In the genomic region with DNA sequence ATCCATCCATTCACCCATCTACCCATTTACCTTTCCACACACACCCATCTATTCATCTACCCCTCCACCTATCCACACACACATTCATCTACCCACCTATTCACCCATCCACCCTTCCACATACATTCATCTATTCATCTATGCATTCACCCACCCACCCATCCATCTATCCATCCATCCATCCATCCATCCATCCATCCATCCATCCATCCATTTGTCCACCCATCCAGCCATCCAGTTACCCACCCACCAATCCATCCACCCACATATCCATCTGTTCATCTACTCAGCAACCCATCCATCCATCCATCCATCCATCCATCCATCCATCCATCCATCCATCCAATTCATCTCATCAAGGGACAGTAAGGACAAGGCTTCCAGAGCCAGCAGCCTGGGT, we compare ENCODE assay signal across 17 cellular contexts.
DNase-seq lines count a peak whose midpoint lies in the region; ATAC-seq and TF ChIP-seq lines count a peak whose summit lies in the region.
"Had no signal": no experiment of that assay in that cellular context is flagged by ENCODE, and none has a peak within 500 bp of the region (broad histone marks: within the 10 kb centered on the region; RNA-seq: fewer than 3 reads in every experiment).

No MANE protein-coding gene starts in this region.

- H3K27me3 Mint-ChIP-seq in CD14-positive monocyte (ENCODE audit: low read depth in 3 of 3) (peaks cover 9 to 14% (median 11%) of the 10 kb centered on the region in 3 donors), brain (no peaks in the 10 kb centered on the region), endothelial cell (ENCODE audit: unreplicated experiment) (peaks cover 7% of the 10 kb centered on the region)
- peaks cover 8% of the 10 kb centered on the region for H3K27me3 Mint-ChIP-seq in activated T-helper 2 cell treated with anti-CD3 and anti-CD28 coated beads, Interferon-gamma antibody, Interleukin-2, Interleukin-4, amounts not matched to agents 10 μg/mL and 5 μg/mL and 100 μg/mL, durations not matched to agents 14 hours and 24 hours and 36 hours (ENCODE audit: low read depth)

- no peaks in the 10 kb centered on the region for H3K9me3 Mint-ChIP-seq in CD14-positive monocyte
- peaks cover 0 to 5% (median 0%) of the 10 kb centered on the region in 5 experiments for H3K9me3 Mint-ChIP-seq in brain
- no peaks in the 10 kb centered on the region for H3K9me3 Mint-ChIP-seq in endothelial cell (ENCODE audit: unreplicated experiment)
- H3K9me3 Mint-ChIP-seq in activated T-helper 2 cell treated with anti-CD3 and anti-CD28 coated beads, Interferon-gamma antibody, Interleukin-2, Interleukin-4, amounts not matched to agents 10 μg/mL and 5 μg/mL and 100 μg/mL, durations not matched to agents 14 hours and 24 hours and 36 hours: no peaks in the 10 kb centered on the region
- H3K9me3 Mint-ChIP-seq: CD4-positive, alpha-beta T cell; CD8-positive, alpha-beta T cell had no signal

- no peak for ATAC-seq in left ventricle myocardium superior
- ATAC-seq: A549; CD8-positive, alpha-beta T cell had no signal

- DNase-seq in cardiac septum (ENCODE audit: low spot score): peak; percentile 27
- no peak for DNase-seq in left ventricle myocardium superior
- DNase-seq in CD14-positive monocyte (ENCODE audit: low spot score): peak; percentile 2
- DNase-seq in endothelial cell (ENCODE audit: low spot score): no peak
- DNase-seq in activated T-helper 2 cell treated with anti-CD3 and anti-CD28 coated beads, Interferon-gamma antibody, Interleukin-2, Interleukin-4, amounts not matched to agents 10 μg/mL and 5 μg/mL and 100 μg/mL, durations not matched to agents 14 hours and 24 hours and 36 hours (ENCODE audit: low spot score): no peak
- no peak for DNase-seq in ACHN
- DNase-seq in activated CD8-positive, alpha-beta memory T cell treated with anti-CD3 and anti-CD28 coated beads, Interleukin-2, amount 50 U/mL, for 4 hours: no peak
- DNase-seq: BE2C; C1 segment of cervical spinal cord; Caco-2; Calu3; CD4-positive, alpha-beta T cell; DMS79 treated with DMSO at 0.1 percent for 48 hours; GF-D8 had no signal

- H3K36me3 Mint-ChIP-seq in CD14-positive monocyte (no peaks in the 10 kb centered on the region), brain (no peaks in the 10 kb centered on the region), endothelial cell (ENCODE audit: low read depth, unreplicated experiment) (no peaks in the 10 kb centered on the region)
- no peaks in the 10 kb centered on the region for H3K36me3 Mint-ChIP-seq in activated T-helper 2 cell treated with anti-CD3 and anti-CD28 coated beads, Interferon-gamma antibody, Interleukin-2, Interleukin-4, amounts not matched to agents 10 μg/mL and 5 μg/mL and 100 μg/mL, durations not matched to agents 14 hours and 24 hours and 36 hours (ENCODE audit: low read depth)
- H3K36me3 Mint-ChIP-seq: CD8-positive, alpha-beta T cell had no signal

- H3K4me3 Mint-ChIP-seq in CD14-positive monocyte (no peak overlapping the region), brain (no peak overlapping the region), endothelial cell (ENCODE audit: unreplicated experiment) (peak overlapping the region; percentile 19)
- no peak overlapping the region for H3K4me3 Mint-ChIP-seq in activated T-helper 2 cell treated with anti-CD3 and anti-CD28 coated beads, Interferon-gamma antibody, Interleukin-2, Interleukin-4, amounts not matched to agents 10 μg/mL and 5 μg/mL and 100 μg/mL, durations not matched to agents 14 hours and 24 hours and 36 hours (ENCODE audit: low read depth)
- H3K4me3 Mint-ChIP-seq: CD4-positive, alpha-beta T cell; CD8-positive, alpha-beta T cell had no signal

- intact Hi-C loops in cardiac septum (cut with DNase I): loop anchor here (5.0 kb wide), 1 partner anchor 132 kb away; no protein-coding TSS in a partner anchor
- intact Hi-C loops in left ventricle myocardium superior (cut with micrococcal nuclease): no loop called here
- intact Hi-C loops in CD14-positive monocyte (cut with micrococcal nuclease): no loop called here
- intact Hi-C loops in activated T-helper 2 cell treated with anti-CD3 and anti-CD28 coated beads, Interferon-gamma antibody, Interleukin-2, Interleukin-4, amounts not matched to agents 10 μg/mL and 5 μg/mL and 100 μg/mL, durations not matched to agents 14 hours and 24 hours and 36 hours (cut with micrococcal nuclease): no loop called here

- in situ Hi-C loops in ACHN (cut with HindIII; ENCODE audit: low pct_ligation_motif_present, low pct_unique_long_range_greater_than_20kb, low sequenced_read_pairs): no loop called here

- TF ChIP-seq CTCF in CD14-positive monocyte (IDR thresholded peaks at IDR 0.05) (no peak), brain (conservative IDR thresholded peaks at IDR 0.05) (no peak), endothelial cell (IDR thresholded peaks at IDR 0.05; ENCODE audit: unreplicated experiment) (no peak)

- H3K27ac Mint-ChIP-seq in CD14-positive monocyte (no peak overlapping the region), brain (peak overlapping the region in 3 of 5 experiments; percentile 25 to 75 (median 35)), endothelial cell (ENCODE audit: unreplicated experiment) (no peak overlapping the region)
- no peak overlapping the region for H3K27ac Mint-ChIP-seq in activated T-helper 2 cell treated with anti-CD3 and anti-CD28 coated beads, Interferon-gamma antibody, Interleukin-2, Interleukin-4, amounts not matched to agents 10 μg/mL and 5 μg/mL and 100 μg/mL, durations not matched to agents 14 hours and 24 hours and 36 hours
- H3K27ac Mint-ChIP-seq: CD4-positive, alpha-beta T cell; CD8-positive, alpha-beta T cell had no signal

- no peaks in the 10 kb centered on the region for H3K4me1 Mint-ChIP-seq in CD14-positive monocyte
- H3K4me1 Mint-ChIP-seq in brain: peaks cover 34% of the 10 kb centered on the region
- H3K4me1 Mint-ChIP-seq in endothelial cell (ENCODE audit: unreplicated experiment): no peaks in the 10 kb centered on the region
- H3K4me1 Mint-ChIP-seq in activated T-helper 2 cell treated with anti-CD3 and anti-CD28 coated beads, Interferon-gamma antibody, Interleukin-2, Interleukin-4, amounts not matched to agents 10 μg/mL and 5 μg/mL and 100 μg/mL, durations not matched to agents 14 hours and 24 hours and 36 hours (ENCODE audit: low read depth): no peaks in the 10 kb centered on the region

Comparison
In these comparisons a context has a peak if more than half of its experiments do, and no peak if none do; other contexts are left out.
1. DNase-seq: peak in cardiac septum (single experiment) and CD14-positive monocyte (single experiment); none in left ventricle myocardium superior (single experiment), endothelial cell (single experiment), activated T-helper 2 cell treated with anti-CD3 and anti-CD28 coated beads, Interferon-gamma antibody, Interleukin-2, Interleukin-4, amounts not matched to agents 10 μg/mL and 5 μg/mL and 100 μg/mL, durations not matched to agents 14 hours and 24 hours and 36 hours (single experiment), ACHN (single experiment) and activated CD8-positive, alpha-beta memory T cell treated with anti-CD3 and anti-CD28 coated beads, Interleukin-2, amount 50 U/mL, for 4 hours (single experiment).
2. H3K27ac Mint-ChIP-seq: peak in brain (3 of 5); none in CD14-positive monocyte (0 of 7), endothelial cell (single experiment) and activated T-helper 2 cell treated with anti-CD3 and anti-CD28 coated beads, Interferon-gamma antibody, Interleukin-2, Interleukin-4, amounts not matched to agents 10 μg/mL and 5 μg/mL and 100 μg/mL, durations not matched to agents 14 hours and 24 hours and 36 hours (single experiment).